Comparison of ENCODE assay signal across 12 cellular contexts in genomic region chr2:98026292-98026691, GRCh38. TPM values are rescaled to one million over a fixed set of nuclear protein-coding genes. Genes with fewer than 3 reads are reported as not detected.
DNase-seq lines count a peak whose midpoint lies in the region; ATAC-seq and TF ChIP-seq lines count a peak whose summit lies in the region.
"Had no signal": no experiment of that assay in that cellular context is flagged by ENCODE, and none has a peak within 500 bp of the region (broad histone marks: within the 10 kb centered on the region; RNA-seq: fewer than 3 reads in every experiment).

No MANE protein-coding gene starts in this region.

- peak overlapping the region in 1 of 2 donors; percentile 64 for H3K9ac ChIP-seq in stomach smooth muscle (ENCODE audit: low read length in 2 of 2)

- H3K27ac Mint-ChIP-seq in activated T-cell treated with anti-CD3 and anti-CD28 coated beads, Interleukin-2, amount 50 U/mL, for 72 hours = no peak overlapping the region
- H3K27ac Mint-ChIP-seq: endodermal cell had no signal

- no peaks in the 10 kb centered on the region for H3K9me3 Mint-ChIP-seq in activated T-cell treated with anti-CD3 and anti-CD28 coated beads, Interleukin-2, amount 50 U/mL, for 72 hours
- H3K9me3 Mint-ChIP-seq: activated naive CD4-positive, alpha-beta T cell treated with anti-CD3 and anti-CD28 coated beads, Interleukin-2, amount 50 U/mL, for 72 hours had no signal

- no peaks in the 10 kb centered on the region for H3K9me3 ChIP-seq in stomach smooth muscle (ENCODE audit: control insufficient read depth in 2 of 2, low read length in 2 of 2)
- H3K9me3 ChIP-seq: upper lobe of left lung had no signal

- no peak for ATAC-seq in activated T-cell treated with anti-CD3 and anti-CD28 coated beads, Interleukin-2, amount 50 U/mL, for 72 hours (replicated peaks in 1 of 2)
- ATAC-seq in SK-N-SH treated with all-trans-retinoic acid at 6 μM for 48 hours (peak; percentile 64), left lobe of liver (peak; percentile 47), HG03460 (IDR thresholded peaks at IDR 0.05; ENCODE audit: unreplicated experiment) (no peak)

- H3K4me3 Mint-ChIP-seq in activated T-cell treated with anti-CD3 and anti-CD28 coated beads, Interleukin-2, amount 50 U/mL, for 72 hours = peak overlapping the region; percentile 49 to 76
- H3K4me3 Mint-ChIP-seq: endodermal cell had no signal

- H3K27me3 ChIP-seq in stomach smooth muscle (ENCODE audit: control insufficient read depth in 1 of 2, insufficient read depth in 2 of 2, low read length in 2 of 2) = no peaks in the 10 kb centered on the region
- H3K27me3 ChIP-seq: upper lobe of left lung had no signal

- no peak for DNase-seq in activated T-cell treated with anti-CD3 and anti-CD28 coated beads, Interleukin-2, amount 50 U/mL, for 72 hours
- DNase-seq in activated T-cell treated with anti-CD3 and anti-CD28 coated beads, Interleukin-2, amount 50 U/mL, for 1 hour = no peak
- no peak for DNase-seq in left lobe of liver (ENCODE audit: low spot score)
- no peak for DNase-seq in NCI-H510A treated with DMSO at 0.1 percent for 48 hours (lab: John Stamatoyannopoulos, UW)
- no peak for DNase-seq in activated CD4-positive, alpha-beta T cell treated with anti-CD3 and anti-CD28 coated beads, Interleukin-2, amount 50 U/mL, for 1 hour
- DNase-seq: endodermal cell, NCI-H1417, upper lobe of left lung had no signal

- peaks cover 7% of the 10 kb centered on the region for H3K4me1 ChIP-seq in stomach smooth muscle (ENCODE audit: control insufficient read depth, insufficient read depth, low read length)

- peak overlapping the region; percentile 6 to 65 for H3K4me3 ChIP-seq in stomach smooth muscle (ENCODE audit: low read length in 2 of 2)
- H3K4me3 ChIP-seq: upper lobe of left lung had no signal

- no peaks in the 10 kb centered on the region for H3K36me3 Mint-ChIP-seq in activated T-cell treated with anti-CD3 and anti-CD28 coated beads, Interleukin-2, amount 50 U/mL, for 72 hours (ENCODE audit: insufficient read depth in 2 of 2)
- H3K36me3 Mint-ChIP-seq: activated naive CD4-positive, alpha-beta T cell treated with anti-CD3 and anti-CD28 coated beads, Interleukin-2, amount 50 U/mL, for 72 hours had no signal

- no peaks in the 10 kb centered on the region for H3K36me3 ChIP-seq in stomach smooth muscle (ENCODE audit: control insufficient read depth in 2 of 2, insufficient read depth in 2 of 2, low read length in 2 of 2)
- H3K36me3 ChIP-seq: upper lobe of left lung had no signal

- no peak overlapping the region for H3K27ac ChIP-seq in stomach smooth muscle (ENCODE audit: low read length)
- H3K27ac ChIP-seq: upper lobe of left lung had no signal

- peaks cover 11% of the 10 kb centered on the region for H3K27me3 Mint-ChIP-seq in activated T-cell treated with anti-CD3 and anti-CD28 coated beads, Interleukin-2, amount 50 U/mL, for 72 hours (ENCODE audit: low read depth)

- peaks cover 21% of the 10 kb centered on the region for H3K4me1 Mint-ChIP-seq in activated T-cell treated with anti-CD3 and anti-CD28 coated beads, Interleukin-2, amount 50 U/mL, for 72 hours (ENCODE audit: low read depth)

TF ChIP-seq in SK-N-SH treated with all-trans-retinoic acid at 6 μM for 48 hours, 23 proteins besides CTCF, POLR2A, EP300 and RAD21:
- no peak for TF ChIP-seq ZFP3 (CRISPR knock-in tag; IDR thresholded peaks at IDR 0.05)
- TF ChIP-seq SNAI2 (CRISPR knock-in tag; IDR thresholded peaks at IDR 0.05) = no peak
- TF ChIP-seq POU6F1 (CRISPR knock-in tag; IDR thresholded peaks at IDR 0.05; ENCODE audit: borderline replicate concordance, low read depth) = no peak
- TF ChIP-seq CSDC2 (CRISPR knock-in tag; IDR thresholded peaks at IDR 0.05) = no peak
- no peak for TF ChIP-seq ESRRG (CRISPR knock-in tag; IDR thresholded peaks at IDR 0.05)

RNA-seq across cellular contexts. Expression of gene TMEM131, which starts 30.5 kb away (rescaled TPM):
- 10 to 100 TPM; 40.3 to 40.5 TPM for total RNA-seq in activated T-cell treated with anti-CD3 and anti-CD28 coated beads, Interleukin-2, amount 50 U/mL, for 72 hours
- total RNA-seq in left lobe of liver = 14.7 TPM

Comparison
In these comparisons a context has a peak if more than half of its experiments do, and no peak if none do; other contexts are left out.
1. ATAC-seq: peak in SK-N-SH treated with all-trans-retinoic acid at 6 μM for 48 hours (single experiment) and left lobe of liver (single experiment); none in activated T-cell treated with anti-CD3 and anti-CD28 coated beads, Interleukin-2, amount 50 U/mL, for 72 hours (0 of 2) and HG03460 (single experiment).